19 cellular contexts compared by ENCODE assay signal in genomic region chr4:38146383-38146782, GRCh38.
DNase-seq lines count a peak whose midpoint lies in the region; ATAC-seq, FAIRE-seq and TF ChIP-seq lines count a peak whose summit lies in the region.
"Had no signal": no experiment of that assay in that cellular context is flagged by ENCODE, and none has a peak within 500 bp of the region (broad histone marks: within the 10 kb centered on the region; RNA-seq: fewer than 3 reads in every experiment).

No MANE protein-coding gene starts in this region.

- H3K36me3 ChIP-seq in astrocyte (ENCODE audit: insufficient read depth, low read length) (no peaks in the 10 kb centered on the region), mesenchymal stem cell (ENCODE audit: control insufficient read depth in 1 of 2, insufficient read depth in 2 of 2, low read depth in 1 of 2, low read length in 2 of 2) (no peaks in the 10 kb centered on the region), stomach smooth muscle (ENCODE audit: control insufficient read depth in 2 of 2, insufficient read depth in 2 of 2, low read length in 2 of 2) (peaks cover 3 to 8% of the 10 kb centered on the region in 2 donors)
- H3K36me3 ChIP-seq in effector memory CD4-positive, alpha-beta T cell (ENCODE audit: control insufficient read depth, insufficient read depth, low read length): no peaks in the 10 kb centered on the region

- H3K4ac ChIP-seq in mesenchymal stem cell (ENCODE audit: low read depth in 1 of 2, low read length in 2 of 2): peak overlapping the region; percentile 57 to 59

- no peak overlapping the region for H2BK5ac ChIP-seq in mesenchymal stem cell (ENCODE audit: low read depth, low read length, poor library complexity, severe bottlenecking)

- intact Hi-C loops in CD14-positive monocyte (cut with micrococcal nuclease): no loop called here

- no peak for FAIRE-seq in astrocyte (lab: Jason Lieb, UNC)

- peak overlapping the region; percentile 37 to 64 for H3K18ac ChIP-seq in mesenchymal stem cell (ENCODE audit: low read depth in 1 of 2, low read length in 2 of 2)

- H4K91ac ChIP-seq in mesenchymal stem cell (ENCODE audit: low read length): no peak overlapping the region

- WGBS in mesenchymal stem cell: 100% methylated on average over 1 of the region's 2 CpGs

- peaks cover 39% of the 10 kb centered on the region for H3K4me1 ChIP-seq in astrocyte (ENCODE audit: insufficient read depth, low read length)
- peaks cover 3% of the 10 kb centered on the region for H3K4me1 ChIP-seq in mesenchymal stem cell (ENCODE audit: control insufficient read depth, insufficient read depth, low read depth, low read length)
- peaks cover 16% of the 10 kb centered on the region for H3K4me1 ChIP-seq in stomach smooth muscle (ENCODE audit: control insufficient read depth, insufficient read depth, low read length)
- no peaks in the 10 kb centered on the region for H3K4me1 ChIP-seq in effector memory CD4-positive, alpha-beta T cell (ENCODE audit: control insufficient read depth, insufficient read depth, low read length, poor library complexity, severe bottlenecking)

- H3K4me3 Mint-ChIP-seq in astrocyte (ENCODE audit: unreplicated experiment): peak overlapping the region; percentile 12
- H3K4me3 Mint-ChIP-seq in CD14-positive monocyte: no peak overlapping the region
- H3K4me3 Mint-ChIP-seq: CD4-positive, CD25-positive, alpha-beta regulatory T cell had no signal

- no peaks in the 10 kb centered on the region for H4K20me1 ChIP-seq in astrocyte (ENCODE audit: insufficient read depth, low read length)

- H3K27me3 ChIP-seq in astrocyte (ENCODE audit: insufficient read depth, low read length) (no peaks in the 10 kb centered on the region), mesenchymal stem cell (ENCODE audit: control insufficient read depth in 1 of 2, insufficient read depth in 1 of 2, low read length in 2 of 2) (no peaks in the 10 kb centered on the region), stomach smooth muscle (ENCODE audit: control insufficient read depth in 1 of 2, insufficient read depth in 2 of 2, low read length in 2 of 2) (no peaks in the 10 kb centered on the region)
- no peaks in the 10 kb centered on the region for H3K27me3 ChIP-seq in effector memory CD4-positive, alpha-beta T cell (replicated peaks; ENCODE audit: control insufficient read depth, insufficient read depth, low read length, poor library complexity, severe bottlenecking)

- H2BK120ac ChIP-seq in mesenchymal stem cell (ENCODE audit: low read depth, low read length): peak overlapping the region; percentile 40

- TF ChIP-seq CTCF in astrocyte (IDR thresholded peaks at IDR 0.05; ENCODE audit: insufficient read depth, low read depth, low read length) (no peak), CD14-positive monocyte (IDR thresholded peaks at IDR 0.05) (no peak)

- no peak overlapping the region for H3K14ac ChIP-seq in mesenchymal stem cell (ENCODE audit: low read length in 2 of 2)

- H3K27ac Mint-ChIP-seq in astrocyte (ENCODE audit: unreplicated experiment): no peak overlapping the region
- no peak overlapping the region for H3K27ac Mint-ChIP-seq in CD14-positive monocyte

- H3K27me3 Mint-ChIP-seq in astrocyte (ENCODE audit: low read depth, unreplicated experiment) (no peaks in the 10 kb centered on the region), CD14-positive monocyte (ENCODE audit: low read depth in 3 of 3) (peaks cover 0 to 3% (median 2%) of the 10 kb centered on the region in 3 donors)
- H3K27me3 Mint-ChIP-seq: CD4-positive, CD25-positive, alpha-beta regulatory T cell had no signal

- H3K9me3 Mint-ChIP-seq in astrocyte (ENCODE audit: unreplicated experiment): no peaks in the 10 kb centered on the region
- H3K9me3 Mint-ChIP-seq in CD14-positive monocyte: peaks cover 0 to 2% (median 0%) of the 10 kb centered on the region in 7 donors

- no peak overlapping the region for H2BK15ac ChIP-seq in mesenchymal stem cell (ENCODE audit: low read depth, poor library complexity, severe bottlenecking)

- H3K9ac ChIP-seq in astrocyte (ENCODE audit: low read length): no peak overlapping the region
- peak overlapping the region; percentile 37 for H3K9ac ChIP-seq in mesenchymal stem cell (ENCODE audit: low read length)
- no peak overlapping the region for H3K9ac ChIP-seq in stomach smooth muscle (ENCODE audit: low read length in 2 of 2)

- H2AK5ac ChIP-seq in mesenchymal stem cell (ENCODE audit: low read length, severe bottlenecking): no peak overlapping the region

- H3K79me1 ChIP-seq in mesenchymal stem cell (replicated peaks; ENCODE audit: low read length, poor library complexity, severe bottlenecking): no peaks in the 10 kb centered on the region

- no peaks in the 10 kb centered on the region for H3K79me2 ChIP-seq in astrocyte (ENCODE audit: insufficient read depth, low read length)

- H3K23ac ChIP-seq in mesenchymal stem cell (ENCODE audit: low read length in 2 of 2): no peak overlapping the region

- no peak overlapping the region for H3K4me3 ChIP-seq in astrocyte (ENCODE audit: insufficient read depth, low read depth, low read length)
- H3K4me3 ChIP-seq in mesenchymal stem cell (ENCODE audit: insufficient read depth in 1 of 2, low read depth in 1 of 2, low read length in 2 of 2): no peak overlapping the region
- H3K4me3 ChIP-seq in stomach smooth muscle (ENCODE audit: low read length in 2 of 2): no peak overlapping the region
- no peak overlapping the region for H3K4me3 ChIP-seq in effector memory CD4-positive, alpha-beta T cell (ENCODE audit: insufficient read depth, low read depth, low read length, poor library complexity, severe bottlenecking)

- peak overlapping the region; percentile 84 to 87 for H2BK12ac ChIP-seq in mesenchymal stem cell (ENCODE audit: low read length in 2 of 2)

- H3K4me2 ChIP-seq in astrocyte (ENCODE audit: low read length): no peak overlapping the region
- no peak overlapping the region for H3K4me2 ChIP-seq in mesenchymal stem cell (ENCODE audit: low read length, poor library complexity, severe bottlenecking)

- H3K27ac ChIP-seq in astrocyte (ENCODE audit: low read depth, low read length): peak overlapping the region; percentile 52
- H3K27ac ChIP-seq in mesenchymal stem cell (ENCODE audit: low read length, poor library complexity, severe bottlenecking): no peak overlapping the region
- peak overlapping the region; percentile 11 for H3K27ac ChIP-seq in stomach smooth muscle (ENCODE audit: low read length)
- H3K27ac ChIP-seq in effector memory CD4-positive, alpha-beta T cell (ENCODE audit: insufficient read depth, low read length, poor library complexity, severe bottlenecking): no peak overlapping the region

- H3K4me1 Mint-ChIP-seq in astrocyte (ENCODE audit: low read depth, unreplicated experiment): no peaks in the 10 kb centered on the region
- no peaks in the 10 kb centered on the region for H3K4me1 Mint-ChIP-seq in CD14-positive monocyte

- H4K8ac ChIP-seq in mesenchymal stem cell (ENCODE audit: low read length): peak overlapping the region; percentile 19

- H3K9me3 ChIP-seq in astrocyte (ENCODE audit: insufficient read depth, low read depth, low read length) (no peaks in the 10 kb centered on the region), mesenchymal stem cell (ENCODE audit: control insufficient read depth, low read length) (no peaks in the 10 kb centered on the region), stomach smooth muscle (ENCODE audit: control insufficient read depth in 2 of 2, low read length in 2 of 2) (no peaks in the 10 kb centered on the region)
- no peaks in the 10 kb centered on the region for H3K9me3 ChIP-seq in effector memory CD4-positive, alpha-beta T cell (ENCODE audit: control insufficient read depth, low read length)

- DNase-seq in astrocyte (ENCODE audit: low read depth) (no peak), mesenchymal stem cell (no peak), CD14-positive monocyte (ENCODE audit: low spot score) (no peak), HK-2 (ENCODE audit: unreplicated experiment) (no peak)
- no peak for DNase-seq in effector memory CD4-positive, alpha-beta T cell
- DNase-seq: ACHN; CD4-positive, CD25-positive, alpha-beta regulatory T cell; GOT3; Karpas-422; MM.1S; NCI-H1092 treated with DMSO at 0.1 percent for 48 hours; NCI-H1694 treated with DMSO at 0.1 percent for 48 hours; NCI-H2107; NCI-H345; NCI-H526; SHP77 had no signal

- no peak overlapping the region for H2AFZ ChIP-seq in astrocyte (ENCODE audit: low read depth, low read length)
- no peak overlapping the region for H2AFZ ChIP-seq in mesenchymal stem cell (ENCODE audit: low read depth, low read length)

- peak; percentile 47 for ATAC-seq in GM21529 (IDR thresholded peaks at IDR 0.05; ENCODE audit: unreplicated experiment)
- ATAC-seq: SK-N-SH treated with all-trans-retinoic acid at 6 μM for 48 hours had no signal

- H3K36me3 Mint-ChIP-seq in astrocyte (ENCODE audit: low read depth, unreplicated experiment) (no peaks in the 10 kb centered on the region), CD14-positive monocyte (peaks cover 13 to 21% of the 10 kb centered on the region in 2 donors)

Comparison
In these comparisons a context has a peak if more than half of its experiments do, and no peak if none do; other contexts are left out.
1. H3K27ac ChIP-seq: peak in astrocyte (single experiment) and stomach smooth muscle (single experiment); none in mesenchymal stem cell (single experiment) and effector memory CD4-positive, alpha-beta T cell (single experiment).